Comparison of ENCODE assay signal across 10 cellular contexts in genomic region chr6:83884523-83884922, GRCh38. TPM values are rescaled to one million over a fixed set of nuclear protein-coding genes. Genes with fewer than 3 reads are reported as not detected.
DNase-seq lines count a peak whose midpoint lies in the region; ATAC-seq and TF ChIP-seq lines count a peak whose summit lies in the region.
"Had no signal": no experiment of that assay in that cellular context is flagged by ENCODE, and none has a peak within 500 bp of the region (broad histone marks: within the 10 kb centered on the region; RNA-seq: fewer than 3 reads in every experiment).

No MANE protein-coding gene starts in this region.

- in situ Hi-C loops in GM13977 (cut with MboI; ENCODE audit: low pct_unique_long_range_greater_than_20kb, low sequenced_read_pairs, unreplicated experiment): loop anchor here (10.0 kb wide), 1 partner anchor 340 kb away; the partner anchor contains the start of gene CEP162

- peaks cover 4% of the 10 kb centered on the region for H3K4me1 ChIP-seq in psoas muscle

- no peaks in the 10 kb centered on the region for H3K27me3 ChIP-seq in psoas muscle (ENCODE audit: insufficient read depth in 3 of 3, low read length in 2 of 3)

- no peak overlapping the region for H3K27ac ChIP-seq in psoas muscle

- 5 to 8% (median 6%) methylated on average over 4 of the region's 4 CpGs for WGBS in psoas muscle, 3 donors

- DNase-seq in AG09319 (ENCODE audit: extremely low read depth, low read depth) (no peak), GM13977 (ENCODE audit: low spot score) (peak; percentile 43), NAMALWA (ENCODE audit: low spot score) (peak; percentile 75), SKM-1 (lab: John Stamatoyannopoulos, UW; ENCODE audit: unreplicated experiment) (peak; percentile 19), fibroblast of pulmonary artery (ENCODE audit: low read depth) (peak; percentile 70), psoas muscle (no peak)
- DNase-seq in stimulated activated CD4-positive, alpha-beta T cell treated with anti-CD3 and anti-CD28 coated beads, Interleukin-4, amount 100 ng/mL, for 24 hours: no peak

- no peaks in the 10 kb centered on the region for H3K9me3 ChIP-seq in psoas muscle

- H3K36me3 ChIP-seq in psoas muscle (ENCODE audit: insufficient read depth in 1 of 2, low read depth in 1 of 2): no peaks in the 10 kb centered on the region

- ATAC-seq in HG02678 (IDR thresholded peaks at IDR 0.05; ENCODE audit: unreplicated experiment) (peak; percentile 84), psoas muscle (peak in 2 of 4 donors; percentile 59 to 83)

- H3K4me3 ChIP-seq in fibroblast of pulmonary artery (replicated peaks; ENCODE audit: low read depth, low read length) (no peak overlapping the region), psoas muscle (no peak overlapping the region)

- TF ChIP-seq CTCF in AG09319 (IDR thresholded peaks at IDR 0.05; ENCODE audit: low read depth, low read length) (peak; percentile 51), GM13977 (IDR thresholded peaks at IDR 0.05; ENCODE audit: extremely low read depth, insufficient read depth, missing control alignments) (peak; percentile 70), fibroblast of pulmonary artery (IDR thresholded peaks at IDR 0.05; ENCODE audit: low read length, missing control alignments) (peak; percentile 68), psoas muscle (IDR thresholded peaks at IDR 0.05) (peak; percentile 69)

- intact Hi-C loops in psoas muscle (cut with DNase I): loop anchor here in 1 of 2 donors (2.0 kb wide), 1 partner anchor 334 kb away; no protein-coding TSS in a partner anchor

RNA-seq across cellular contexts. Expression of gene CYB5R4, which starts 25.0 kb away (rescaled TPM):
- 10 to 100 TPM in 3 of 4 donors, 1 to 10 TPM in 1; 9.3 to 15.1 (median 13.2) TPM for total RNA-seq in psoas muscle
- polyA plus RNA-seq in psoas muscle: 10 to 100 TPM in 2 of 3 donors, 1 to 10 TPM in 1; 6.1 to 20.3 (median 11.7) TPM

RNA-seq across cellular contexts. Expression of gene RIPPLY2, which starts 31.4 kb away (rescaled TPM):
- not detected for total RNA-seq in psoas muscle
- under 1 TPM in 1 of 3 donors, not detected in 2; 0.59 TPM for polyA plus RNA-seq in psoas muscle
- total RNA-seq: pulmonary artery endothelial cell had no signal
- polyA plus RNA-seq: IgD-negative memory B cell had no signal

Comparison
In these comparisons a context has a peak if more than half of its experiments do, and no peak if none do; other contexts are left out.
1. DNase-seq: peak in GM13977 (single experiment), NAMALWA (single experiment), SKM-1 (single experiment) and fibroblast of pulmonary artery (single experiment); none in AG09319 (single experiment), psoas muscle (0 of 2) and stimulated activated CD4-positive, alpha-beta T cell treated with anti-CD3 and anti-CD28 coated beads, Interleukin-4, amount 100 ng/mL, for 24 hours (single experiment).
2. Peak in every context shown above with its lines, with median percentiles within 50 percentile points of each other: CTCF ChIP-seq.